ENCODE assay signal across 8 cellular contexts in genomic region chr12:63294327-63294632, GRCh38.
A peak's percentile ranks its signal among the peaks of the same experiment; 100 is the strongest.
DNase-seq lines count a peak whose midpoint lies in the region; ATAC-seq and TF ChIP-seq lines count a peak whose summit lies in the region.

No MANE protein-coding gene starts in this region.

- 7 to 13% methylated on average over 1 of the region's 1 CpG for WGBS in thyroid gland, 2 donors

- H3K27me3 ChIP-seq in thyroid gland, result no peaks in the 10 kb centered on the region
- no peaks in the 10 kb centered on the region for H3K27me3 ChIP-seq in CD8-positive, alpha-beta memory T cell (ENCODE audit: insufficient read depth, low read length, poor library complexity, severe bottlenecking)

- TF ChIP-seq POLR2A in thyroid gland (IDR thresholded peaks at IDR 0.05), result no peak

- CTCF ChIA-PET in CD8-positive, alpha-beta memory T cell (lab: Charles Lee), result no interaction called here

- H3K27me3 Mint-ChIP-seq in CD8-positive, alpha-beta memory T cell, result peaks cover 0 to 3% of the 10 kb centered on the region in 2 donors

- H3K4me1 ChIP-seq in thyroid gland, result peaks cover 21% of the 10 kb centered on the region in 2 donors
- H3K4me1 ChIP-seq in CD8-positive, alpha-beta memory T cell (ENCODE audit: insufficient read depth, low read length), result no peaks in the 10 kb centered on the region

- DNase-seq in choroid plexus epithelial cell (ENCODE audit: low read depth) (peak; percentile 93), thyroid gland (peak; percentile 48 to 54), NCI-H1105 treated with DMSO at 0.1 percent for 48 hours (lab: John Stamatoyannopoulos, UW) (no peak), NCI-H128 (lab: John Stamatoyannopoulos, UW; ENCODE audit: unreplicated experiment) (no peak), MV-4-11 (lab: John Stamatoyannopoulos, UW) (no peak)
- DNase-seq in CD8-positive, alpha-beta memory T cell, result no peak

- ATAC-seq in GM19463 (IDR thresholded peaks at IDR 0.05; ENCODE audit: unreplicated experiment) (peak; percentile 93), HG03571 (IDR thresholded peaks at IDR 0.05; ENCODE audit: unreplicated experiment) (peak; percentile 84)

- H3K27ac Mint-ChIP-seq in CD8-positive, alpha-beta memory T cell, result no peak overlapping the region

- intact Hi-C loops in thyroid gland (cut with DNase I), result no loop called here

- H3K4me3 Mint-ChIP-seq in CD8-positive, alpha-beta memory T cell, result no peak overlapping the region

- H3K9me3 Mint-ChIP-seq in CD8-positive, alpha-beta memory T cell, result peaks cover 0 to 5% (median 2%) of the 10 kb centered on the region in 5 donors

- POLR2A ChIA-PET in CD8-positive, alpha-beta memory T cell (lab: Charles Lee), result no interaction called here

- H3K4me3 ChIP-seq in choroid plexus epithelial cell (ENCODE audit: low read depth, low read length), result no peak overlapping the region
- H3K4me3 ChIP-seq in thyroid gland (replicated peaks in 1 of 3), result no peak overlapping the region
- H3K4me3 ChIP-seq in CD8-positive, alpha-beta memory T cell (ENCODE audit: low read length), result no peak overlapping the region

- TF ChIP-seq CTCF in choroid plexus epithelial cell (conservative IDR thresholded peaks at IDR 0.05; ENCODE audit: low read depth, low read length), result no peak
- no peak for TF ChIP-seq CTCF in thyroid gland (IDR thresholded peaks at IDR 0.05)

- no peaks in the 10 kb centered on the region for H3K9me3 ChIP-seq in thyroid gland
- no peaks in the 10 kb centered on the region for H3K9me3 ChIP-seq in CD8-positive, alpha-beta memory T cell (ENCODE audit: low read length)

- no peaks in the 10 kb centered on the region for H3K4me1 Mint-ChIP-seq in CD8-positive, alpha-beta memory T cell

- H3K36me3 ChIP-seq in thyroid gland, result no peaks in the 10 kb centered on the region
- H3K36me3 ChIP-seq in CD8-positive, alpha-beta memory T cell (ENCODE audit: insufficient read depth, low read length), result no peaks in the 10 kb centered on the region

- H3K27ac ChIP-seq in thyroid gland, result peak overlapping the region in 2 of 3 donors; percentile 14 to 44
- H3K27ac ChIP-seq in CD8-positive, alpha-beta memory T cell (ENCODE audit: low read depth, low read length), result no peak overlapping the region

- H3K36me3 Mint-ChIP-seq in CD8-positive, alpha-beta memory T cell, result no peaks in the 10 kb centered on the region

Comparison
In these comparisons a context has a peak if more than half of its experiments do, and no peak if none do; other contexts are left out.
1. DNase-seq: peak in choroid plexus epithelial cell (single experiment) and thyroid gland (2 of 2); none in NCI-H1105 treated with DMSO at 0.1 percent for 48 hours (single experiment), CD8-positive, alpha-beta memory T cell (0 of 5), NCI-H128 (single experiment) and MV-4-11 (single experiment).